ENCODE assay signal across 9 cellular contexts in genomic region chr9:95626885-95627558, GRCh38.
DNase-seq lines count a peak whose midpoint lies in the region; ATAC-seq, FAIRE-seq and TF ChIP-seq lines count a peak whose summit lies in the region.
"Had no signal": no experiment of that assay in that cellular context is flagged by ENCODE, and none has a peak within 500 bp of the region (broad histone marks: within the 10 kb centered on the region; RNA-seq: fewer than 3 reads in every experiment).

No MANE protein-coding gene starts in this region.

- H3K14ac ChIP-seq in H1 (ENCODE audit: insufficient read length): no peak overlapping the region

- H3K36me3 ChIP-seq in H1 (ENCODE audit: control insufficient read depth in 2 of 4, insufficient read depth in 4 of 4, low read length in 3 of 4) (no peaks in the 10 kb centered on the region), PC-9 (ENCODE audit: low read depth) (no peaks in the 10 kb centered on the region)

- no peaks in the 10 kb centered on the region for H3F3A ChIP-seq in PC-9 (ENCODE audit: insufficient read depth, low read depth)

- TF ChIP-seq CTCF in H1 (IDR thresholded peaks at IDR 0.05; ENCODE audit: control extremely low read depth in 1 of 3, insufficient read depth in 1 of 3, low read depth in 1 of 3, low read length in 3 of 3): no peak
- TF ChIP-seq CTCF in PC-9 (conservative IDR thresholded peaks at IDR 0.05): no peak

- H3K27ac ChIP-seq in H1 (ENCODE audit: low read depth, low read length) (no peak overlapping the region), PC-9 (no peak overlapping the region)

- no peak overlapping the region for H3K23ac ChIP-seq in H1 (ENCODE audit: insufficient read length)

- no peak for TF ChIP-seq POLR2A in H1 (IDR thresholded peaks at IDR 0.05; ENCODE audit: control extremely low read depth in 1 of 2, low read depth in 2 of 2, low read length in 2 of 2)

- no peak overlapping the region for H3K18ac ChIP-seq in H1 (ENCODE audit: extremely low read depth, low read length)

- H2BK15ac ChIP-seq in H1 (ENCODE audit: low read length): no peak overlapping the region

- POLR2A ChIA-PET in H1 (lab: Charles Lee; ENCODE audit: partially characterized antibody): no interaction called here
- POLR2A ChIA-PET in PC-9 (lab: Charles Lee; ENCODE audit: unreplicated experiment): interaction anchor here (0.6 kb wide), 1 partner anchor 14 kb away, joined by 6 read pairs; no protein-coding TSS in a partner anchor

- TF ChIP-seq RAD21 in H1 (IDR thresholded peaks at IDR 0.05 in 1 of 2, conservative IDR thresholded peaks at IDR 0.05 in 1 of 2; ENCODE audit: low read depth in 2 of 2, low read length in 2 of 2): no peak

- H3K79me2 ChIP-seq in H1 (ENCODE audit: control insufficient read depth in 1 of 2, insufficient read depth in 2 of 2, low read length in 2 of 2): no peaks in the 10 kb centered on the region
- H3K79me2 ChIP-seq in PC-9 (ENCODE audit: low read depth): no peaks in the 10 kb centered on the region

- H2BK5ac ChIP-seq in H1 (ENCODE audit: low read depth, low read length): no peak overlapping the region

- no peak overlapping the region for H2AK5ac ChIP-seq in H1 (ENCODE audit: low read depth, low read length)

- H2BK12ac ChIP-seq in H1 (ENCODE audit: low read depth, low read length): no peak overlapping the region

- H3K27me3 ChIP-seq in H1 (replicated peaks in 1 of 4; ENCODE audit: control insufficient read depth in 3 of 4, extremely low read depth in 1 of 4, insufficient read depth in 3 of 4, low read length in 3 of 4) (no peaks in the 10 kb centered on the region), PC-9 (ENCODE audit: insufficient read depth, low read depth) (peaks cover 85% of the 10 kb centered on the region)

- H2BK120ac ChIP-seq in H1 (replicated peaks; ENCODE audit: low read depth, low read length): no peak overlapping the region

- H3K4me1 ChIP-seq in H1 (replicated peaks in 1 of 4; ENCODE audit: control insufficient read depth in 3 of 4, insufficient read depth in 4 of 4, low read length in 3 of 4): no peaks in the 10 kb centered on the region
- no peaks in the 10 kb centered on the region for H3K4me1 ChIP-seq in PC-9 (replicated peaks; ENCODE audit: insufficient read depth)

- H4K91ac ChIP-seq in H1 (replicated peaks; ENCODE audit: insufficient read length, low read length): no peak overlapping the region

- peak; percentile 0 for DNase-seq in SKM-1 treated with dmso at 0.1 percent for 144 hours (lab: John Stamatoyannopoulos, UW; ENCODE audit: unreplicated experiment)
- no peak for DNase-seq in SKM-1 (lab: John Stamatoyannopoulos, UW; ENCODE audit: unreplicated experiment)
- no peak for DNase-seq in H1 (ENCODE audit: low read depth in 1 of 2, low spot score in 2 of 2)
- peak; percentile 90 for DNase-seq in posterior vena cava (ENCODE audit: low spot score)
- DNase-seq in ureter (ENCODE audit: low spot score): peak; percentile 70
- no peak for DNase-seq in PC-9
- DNase-seq in NCI-H2227 treated with DMSO at 0.1 percent for 48 hours (lab: John Stamatoyannopoulos, UW): no peak
- DNase-seq: NCI-H187 had no signal

- H4K8ac ChIP-seq in H1 (ENCODE audit: extremely low read depth, insufficient read depth, low read length): no peak overlapping the region

- 93% methylated on average over 18 of the region's 21 CpGs; no CpG with 5 or more reads in 1 of the 2 experiments for WGBS in H1 (ENCODE audit: extremely low coverage in 1 of 2, insufficient coverage in 1 of 2, insufficient read length in 1 of 2, insufficient replicate concordance in 2 of 2, low coverage in 1 of 2, low lambda C conversion rate in 2 of 2, missing lambda C conversion rate in 1 of 2), 2 experiments

- no peaks in the 10 kb centered on the region for H3K23me2 ChIP-seq in H1 (ENCODE audit: low read depth, low read length)

- ATAC-seq in HG03469 (IDR thresholded peaks at IDR 0.05; ENCODE audit: unreplicated experiment): no peak

- no peak for FAIRE-seq in H1 (lab: Jason Lieb, UNC)

- no peaks in the 10 kb centered on the region for H3K9me2 ChIP-seq in PC-9 (ENCODE audit: insufficient read depth)

- no TSS peak for BruUV-seq in PC-9 (replicated peaks; lab: Mats Ljungman, UMichigan)

- H3K9me3 ChIP-seq in H1 (ENCODE audit: insufficient read depth in 2 of 2, low read depth in 1 of 2, low read length in 1 of 2) (no peaks in the 10 kb centered on the region), PC-9 (ENCODE audit: insufficient read depth, low read depth) (no peaks in the 10 kb centered on the region; the same call in 1 of the 2 replicates)

- H2AFZ ChIP-seq in H1 (ENCODE audit: low read length): no peak overlapping the region
- H2AFZ ChIP-seq in PC-9: no peak overlapping the region

- no peak overlapping the region for H3K4me2 ChIP-seq in H1 (ENCODE audit: insufficient read depth in 1 of 2, low read depth in 2 of 2, low read length in 2 of 2)
- no peak overlapping the region for H3K4me2 ChIP-seq in PC-9

- H3K4me3 ChIP-seq in H1 (ENCODE audit: extremely low read depth in 1 of 4, insufficient read depth in 2 of 4, low read depth in 3 of 4, low read length in 4 of 4) (no peak overlapping the region), PC-9 (no peak overlapping the region)

- no peak overlapping the region for H3K9ac ChIP-seq in H1 (replicated peaks in 1 of 4; ENCODE audit: extremely low read depth in 1 of 4, low read depth in 3 of 4, low read length in 3 of 4)

- intact Hi-C loops in posterior vena cava (cut with DNase I) (no loop called here), PC-9 (cut with micrococcal nuclease; ENCODE audit: unreplicated experiment) (no loop called here)

- no peak overlapping the region for H4K5ac ChIP-seq in H1 (ENCODE audit: insufficient read length, low read depth, low read length)

- H4K20me1 ChIP-seq in H1 (replicated peaks in 1 of 2; ENCODE audit: control insufficient read depth in 1 of 2, insufficient read depth in 2 of 2, low read length in 2 of 2) (no peaks in the 10 kb centered on the region), PC-9 (ENCODE audit: insufficient read depth) (no peaks in the 10 kb centered on the region)

- no peak overlapping the region for H3K56ac ChIP-seq in H1 (replicated peaks; ENCODE audit: insufficient read length, low read depth, low read length)

- CTCF ChIA-PET in H1 (lab: Charles Lee; ENCODE audit: partially characterized antibody): interaction anchor here (1.1 kb wide), 1 partner anchor 24 kb away, joined by 4 read pairs; no protein-coding TSS in a partner anchor
- CTCF ChIA-PET in PC-9 (lab: Charles Lee): no interaction called here

- H2BK20ac ChIP-seq in H1 (ENCODE audit: low read length): peak overlapping the region; percentile 62; the same call in 1 of the 2 replicates

- TF ChIP-seq EP300 in H1 (IDR thresholded peaks at IDR 0.05; ENCODE audit: borderline replicate concordance in 1 of 2, low read depth in 2 of 2, low read length in 2 of 2): no peak

- H3K4ac ChIP-seq in H1 (replicated peaks; ENCODE audit: insufficient read length, low read depth, low read length): no peak overlapping the region

- no peaks in the 10 kb centered on the region for H3K79me1 ChIP-seq in H1 (ENCODE audit: low read depth, low read length)

TF ChIP-seq in H1, 55 proteins besides CTCF, POLR2A, EP300 and RAD21:
- TF ChIP-seq CREB1 (IDR thresholded peaks at IDR 0.05) (no peak), NRF1 (IDR thresholded peaks at IDR 0.05; ENCODE audit: low read depth, low read length) (no peak), SAP30 (IDR thresholded peaks at IDR 0.05; ENCODE audit: insufficient read depth, insufficient replicate concordance, low read length) (no peak), TAF7 (optimal IDR thresholded peaks at IDR 0.05; ENCODE audit: borderline replicate concordance, low read depth, low read length) (no peak), MAFK (IDR thresholded peaks at IDR 0.05; ENCODE audit: low read depth, low read length) (no peak), RXRA (IDR thresholded peaks at IDR 0.05; ENCODE audit: insufficient read depth, low read depth, low read length) (no peak), BACH1 (IDR thresholded peaks at IDR 0.05; ENCODE audit: low read length) (no peak), E2F6 (IDR thresholded peaks at IDR 0.05) (no peak), CBX5 (IDR thresholded peaks at IDR 0.05; ENCODE audit: low read depth, low read length) (no peak), SP4 (IDR thresholded peaks at IDR 0.05; ENCODE audit: low read length) (no peak)

Comparison
In these comparisons a context has a peak if more than half of its experiments do, and no peak if none do; other contexts are left out.
1. DNase-seq: peak in SKM-1 treated with dmso at 0.1 percent for 144 hours (single experiment), posterior vena cava (single experiment) and ureter (single experiment); none in SKM-1 (single experiment), H1 (0 of 2), PC-9 (0 of 2) and NCI-H2227 treated with DMSO at 0.1 percent for 48 hours (single experiment).